4 cellular contexts compared by ENCODE assay signal in genomic region chr4:24688453-24688852, GRCh38.
TF ChIP-seq lines count a peak whose summit lies in the region.

No MANE protein-coding gene starts in this region.

TF ChIP-seq in SK-N-SH, 30 proteins besides CTCF, POLR2A, EP300 and RAD21:
- peak; percentile 50; the same call in 1 of the 2 replicates for TF ChIP-seq REST (IDR thresholded peaks at IDR 0.05; ENCODE audit: low read depth, low read length)
- TF ChIP-seq MXI1 (IDR thresholded peaks at IDR 0.05; ENCODE audit: low read depth, low read length), result no peak

TF ChIP-seq in SK-N-SH treated with all-trans-retinoic acid at 6 μM for 48 hours, 23 proteins besides CTCF, POLR2A, EP300 and RAD21:
- TF ChIP-seq BACH2 (CRISPR knock-in tag; IDR thresholded peaks at IDR 0.05; ENCODE audit: borderline replicate concordance), result no peak
- TF ChIP-seq TCF4 (CRISPR knock-in tag; IDR thresholded peaks at IDR 0.05; ENCODE audit: borderline replicate concordance), result no peak
- TF ChIP-seq PPARA (CRISPR knock-in tag; IDR thresholded peaks at IDR 0.05; ENCODE audit: borderline replicate concordance), result no peak
- TF ChIP-seq ZNF8 (CRISPR knock-in tag; IDR thresholded peaks at IDR 0.05), result no peak
- TF ChIP-seq ZNF70 (CRISPR knock-in tag; IDR thresholded peaks at IDR 0.05), result no peak

TF ChIP-seq in IMR-90, 13 proteins besides CTCF, POLR2A, EP300 and RAD21:
- TF ChIP-seq BHLHE40 (IDR thresholded peaks at IDR 0.05; ENCODE audit: low read depth, low read length), result no peak
- no peak for TF ChIP-seq RFX5 (IDR thresholded peaks at IDR 0.05; ENCODE audit: low read depth, low read length)
- TF ChIP-seq SMC3 (IDR thresholded peaks at IDR 0.05; ENCODE audit: low read depth, low read length), result no peak
- TF ChIP-seq MXI1 (IDR thresholded peaks at IDR 0.05; ENCODE audit: borderline replicate concordance, low read depth, low read length), result no peak
- TF ChIP-seq RCOR1 (IDR thresholded peaks at IDR 0.05; ENCODE audit: insufficient replicate concordance, low read length), result no peak
- TF ChIP-seq NFE2L2 (IDR thresholded peaks at IDR 0.05; ENCODE audit: low read depth, low read length), result no peak
- no peak for TF ChIP-seq CEBPB (IDR thresholded peaks at IDR 0.05; ENCODE audit: low read depth, low read length)
- no peak for TF ChIP-seq USF2 (IDR thresholded peaks at IDR 0.05; ENCODE audit: low read depth, low read length)
- no peak for TF ChIP-seq MAFK (IDR thresholded peaks at IDR 0.05; ENCODE audit: low read depth, low read length)
- no peak for TF ChIP-seq CHD1 (IDR thresholded peaks at IDR 0.05; ENCODE audit: low read depth, low read length)
- TF ChIP-seq ELK1 (IDR thresholded peaks at IDR 0.05; ENCODE audit: borderline replicate concordance, low read depth, low read length), result no peak
- no peak for TF ChIP-seq MAZ (IDR thresholded peaks at IDR 0.05; ENCODE audit: borderline replicate concordance, low read depth, low read length)
- no peak for TF ChIP-seq FOS (IDR thresholded peaks at IDR 0.05; ENCODE audit: low read depth, low read length)

TF ChIP-seq in H1, 55 proteins besides CTCF, POLR2A, EP300 and RAD21:
- TF ChIP-seq BACH1 (IDR thresholded peaks at IDR 0.05; ENCODE audit: low read length) (no peak), POLR2AphosphoS5 (IDR thresholded peaks at IDR 0.05; ENCODE audit: low read depth, low read length) (no peak), ATF3 (IDR thresholded peaks at IDR 0.05; ENCODE audit: insufficient read depth, low read depth, low read length) (no peak), NANOG (IDR thresholded peaks at IDR 0.05; ENCODE audit: insufficient read depth, low read depth, low read length, poor library complexity, severe bottlenecking) (no peak), MAX (IDR thresholded peaks at IDR 0.05) (no peak), KDM4A (IDR thresholded peaks at IDR 0.05; ENCODE audit: low read depth, low read length, severe bottlenecking) (no peak)
